ENCODE assay signal across 21 cellular contexts in the genomic region with DNA sequence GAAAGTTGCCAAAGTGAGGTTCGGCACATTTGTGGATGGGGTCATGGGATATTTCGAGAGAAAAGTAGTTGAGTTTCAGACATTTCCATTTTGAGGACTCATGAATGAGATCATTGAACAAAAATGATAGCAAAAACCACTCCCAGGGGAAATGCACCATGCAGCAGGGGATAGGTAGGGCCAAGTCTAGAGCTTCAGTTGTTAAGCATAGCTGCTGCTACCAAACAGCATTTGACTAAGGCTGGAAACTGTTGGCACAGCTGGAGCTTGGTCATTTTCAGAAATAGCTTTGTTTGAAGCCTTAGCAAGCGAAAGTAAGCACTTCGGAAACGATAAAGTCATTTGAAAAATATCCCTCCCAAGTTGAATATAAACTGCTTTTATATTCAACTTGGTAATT.
"Had no signal": no experiment of that assay in that cellular context is flagged by ENCODE, and none has a peak within 500 bp of the region (broad histone marks: within the 10 kb centered on the region; RNA-seq: fewer than 3 reads in every experiment).

No MANE protein-coding gene starts in this region.

- H3K27me3 ChIP-seq: adrenal gland, breast epithelium had no signal

- H3K4me3 Mint-ChIP-seq: activated B cell treated with CpG ODN at 0.5 μM for 24 hours; activated CD4-positive, alpha-beta T cell treated with anti-CD3 and anti-CD28 coated beads, Interleukin-2, amount 10 ng/mL, durations not matched to agents 7 days and 5 days; activated CD8-positive, alpha-beta T cell treated with anti-CD3 and anti-CD28 coated beads, Interleukin-2, amount 10 ng/mL, durations not matched to agents 7 days and 5 days; activated naive CD8-positive, alpha-beta T cell treated with anti-CD3 and anti-CD28 coated beads, Interleukin-2, amount 10 ng/mL, durations not matched to agents 7 days and 5 days had no signal

- H3K4me1 Mint-ChIP-seq: activated B cell treated with CpG ODN at 0.5 μM for 24 hours; activated CD4-positive, alpha-beta T cell treated with anti-CD3 and anti-CD28 coated beads, Interleukin-2, amount 10 ng/mL, durations not matched to agents 7 days and 5 days; activated naive CD8-positive, alpha-beta T cell treated with anti-CD3 and anti-CD28 coated beads, Interleukin-2, amount 10 ng/mL, durations not matched to agents 7 days and 5 days had no signal

- H3K9me3 ChIP-seq: adrenal gland had no signal

- H3K36me3 ChIP-seq: adrenal gland, breast epithelium had no signal

- ATAC-seq: activated CD8-positive, alpha-beta T cell treated with anti-CD3 and anti-CD28 coated beads, Interleukin-2, amount 10 ng/mL, durations not matched to agents 7 days and 5 days; K562 had no signal

- H3K4me3 ChIP-seq: adrenal gland, breast epithelium, K562, PC-9 had no signal

- H3K27me3 Mint-ChIP-seq: activated B cell treated with CpG ODN at 0.5 μM for 24 hours; activated CD4-positive, alpha-beta T cell treated with anti-CD3 and anti-CD28 coated beads, Interleukin-2, amount 10 ng/mL, durations not matched to agents 7 days and 5 days; activated naive CD8-positive, alpha-beta T cell treated with anti-CD3 and anti-CD28 coated beads, Interleukin-2, amount 10 ng/mL, durations not matched to agents 7 days and 5 days had no signal

- H3K36me3 Mint-ChIP-seq: activated naive CD8-positive, alpha-beta T cell treated with anti-CD3 and anti-CD28 coated beads, Interleukin-2, amount 10 ng/mL, durations not matched to agents 7 days and 5 days had no signal

- H3K4me1 ChIP-seq: adrenal gland, breast epithelium had no signal

- DNase-seq: activated B cell treated with CpG ODN at 0.5 μM for 24 hours; activated CD4-positive, alpha-beta T cell treated with anti-CD3 and anti-CD28 coated beads, Interleukin-2, amount 10 ng/mL, durations not matched to agents 7 days and 5 days; activated CD8-positive, alpha-beta memory T cell treated with anti-CD3 and anti-CD28 coated beads, Interleukin-2, amount 50 U/mL, for 48 hours; activated CD8-positive, alpha-beta T cell treated with anti-CD3 and anti-CD28 coated beads, Interleukin-2, amount 10 ng/mL, durations not matched to agents 7 days and 5 days; activated naive CD4-positive, alpha-beta T cell treated with anti-CD3 and anti-CD28 coated beads, Interleukin-2, amount 50 U/mL, for 16 hours; activated naive CD8-positive, alpha-beta T cell treated with anti-CD3 and anti-CD28 coated beads, Interleukin-2, amount 10 ng/mL, durations not matched to agents 7 days and 5 days; activated T-cell treated with anti-CD3 and anti-CD28 coated beads, Interleukin-2, amount 50 U/mL, for 1 hour; adrenal gland; anterior cingulate cortex; Karpas-422; NCI-H1048; NCI-H1417; NCI-H1930; NCI-H2107; NCI-H510A treated with DMSO at 0.1 percent for 48 hours; NCI-H69; PC-9; SHP77 treated with DMSO at 0.1 percent for 48 hours; T1000 had no signal

- H3K27ac ChIP-seq: adrenal gland, breast epithelium, PC-9 had no signal

- H3K27ac Mint-ChIP-seq: activated B cell treated with CpG ODN at 0.5 μM for 24 hours; activated CD4-positive, alpha-beta T cell treated with anti-CD3 and anti-CD28 coated beads, Interleukin-2, amount 10 ng/mL, durations not matched to agents 7 days and 5 days; activated CD8-positive, alpha-beta T cell treated with anti-CD3 and anti-CD28 coated beads, Interleukin-2, amount 10 ng/mL, durations not matched to agents 7 days and 5 days; activated naive CD8-positive, alpha-beta T cell treated with anti-CD3 and anti-CD28 coated beads, Interleukin-2, amount 10 ng/mL, durations not matched to agents 7 days and 5 days had no signal
